Comparison of ENCODE assay signal across 17 cellular contexts in genomic region chr1:118123436-118123835, GRCh38.
DNase-seq lines count a peak whose midpoint lies in the region; ATAC-seq, FAIRE-seq and TF ChIP-seq lines count a peak whose summit lies in the region.
"Had no signal": no experiment of that assay in that cellular context is flagged by ENCODE, and none has a peak within 500 bp of the region (broad histone marks: within the 10 kb centered on the region; RNA-seq: fewer than 3 reads in every experiment).

No MANE protein-coding gene starts in this region.

- FAIRE-seq in G401.6 (lab: Jason Lieb, UNC) = peak; percentile 96
- FAIRE-seq: A549, GM12878, GM19239, H1 had no signal

- H3K27ac ChIP-seq in RWPE2 (ENCODE audit: poor library complexity, severe bottlenecking) (peak overlapping the region; percentile 76), heart right ventricle (no peak overlapping the region)
- H3K27ac ChIP-seq: A549, C4-2B, HL-60 had no signal

- H3K9me3 ChIP-seq in RWPE2 (ENCODE audit: severe bottlenecking) (no peaks in the 10 kb centered on the region), heart right ventricle (no peaks in the 10 kb centered on the region)
- H3K9me3 ChIP-seq: A549 had no signal

- H3K4me3 ChIP-seq in RWPE2 (ENCODE audit: severe bottlenecking) (no peak overlapping the region), heart right ventricle (no peak overlapping the region)
- H3K4me3 ChIP-seq: A549, GM12878 had no signal

- WGBS in heart right ventricle, 2 donors = 76 to 78% methylated on average over 3 of the region's 3 CpGs

- no peaks in the 10 kb centered on the region for H3K27me3 ChIP-seq in RWPE2 (ENCODE audit: insufficient read depth, poor library complexity, severe bottlenecking)
- H3K27me3 ChIP-seq in heart right ventricle = no peaks in the 10 kb centered on the region

- DNase-seq in NCI-H146 treated with DMSO at 0.1 percent for 48 hours (lab: John Stamatoyannopoulos, UW; ENCODE audit: unreplicated experiment) = peak; percentile 48
- no peak for DNase-seq in RWPE2 (ENCODE audit: low spot score)
- DNase-seq in heart right ventricle = no peak
- DNase-seq: AML-193; Calu3; CD8-positive, alpha-beta T cell; DMS79 treated with DMSO at 0.1 percent for 48 hours; H9 had no signal

- H3K36me3 ChIP-seq in RWPE2 (ENCODE audit: low read depth) (no peaks in the 10 kb centered on the region), heart right ventricle (no peaks in the 10 kb centered on the region)

- intact Hi-C loops in heart right ventricle (cut with DNase I) = no loop called here

- no peak for ATAC-seq in RWPE2 (ENCODE audit: low read depth)
- ATAC-seq in HG02571 (IDR thresholded peaks at IDR 0.05; ENCODE audit: unreplicated experiment) = no peak
- ATAC-seq in heart right ventricle = no peak
- no peak for ATAC-seq in HG03469 (IDR thresholded peaks at IDR 0.05; ENCODE audit: unreplicated experiment)
- ATAC-seq: A549; CD8-positive, alpha-beta T cell; GM12878 had no signal

- H3K4me1 ChIP-seq in RWPE2 (ENCODE audit: insufficient read depth, poor library complexity, severe bottlenecking) = peaks cover 34% of the 10 kb centered on the region
- H3K4me1 ChIP-seq in heart right ventricle = no peaks in the 10 kb centered on the region
- H3K4me1 ChIP-seq: A549 had no signal

- no peak for TF ChIP-seq CTCF in RWPE2 (IDR thresholded peaks at IDR 0.05; ENCODE audit: poor library complexity, severe bottlenecking)
- no peak for TF ChIP-seq CTCF in heart right ventricle (IDR thresholded peaks at IDR 0.05)
